Comparison of ENCODE assay signal across 8 cellular contexts in genomic region chr17:38676706-38677504, GRCh38. TPM values are rescaled to one million over a fixed set of nuclear protein-coding genes. Genes with fewer than 3 reads are reported as not detected.
DNase-seq lines count a peak whose midpoint lies in the region; ATAC-seq, FAIRE-seq and TF ChIP-seq lines count a peak whose summit lies in the region.

No MANE protein-coding gene starts in this region.

- peak; percentile 69 for DNase-seq in NCI-H146 (lab: John Stamatoyannopoulos, UW)
- DNase-seq in T-cell = peak; percentile 40 to 83 (median 68)
- peak; percentile 92 for DNase-seq in adipocyte (ENCODE audit: low read depth)
- DNase-seq in heart left ventricle = peak; percentile 82 to 88 (median 85)
- peak; percentile 48 for DNase-seq in pulmonary artery endothelial cell (ENCODE audit: low read depth, low spot score)
- DNase-seq in urothelium cell line (ENCODE audit: low spot score) = peak; percentile 81

- peak; percentile 91 to 98 (median 96) for TF ChIP-seq CTCF in heart left ventricle (IDR thresholded peaks at IDR 0.05)

- peak overlapping the region; percentile 55 for H3K9ac ChIP-seq in adipocyte (ENCODE audit: low read length)

- no peaks in the 10 kb centered on the region for H3K36me3 ChIP-seq in ACC112 (ENCODE audit: insufficient read depth, low read length)
- H3K36me3 ChIP-seq in adipocyte (ENCODE audit: control insufficient read depth, insufficient read depth, low read length, severe bottlenecking) = no peaks in the 10 kb centered on the region
- no peaks in the 10 kb centered on the region for H3K36me3 ChIP-seq in heart left ventricle

- CTCF ChIA-PET in T-cell (lab: Charles Lee) = interaction anchor here (0.6 to 3.2 kb wide), 9 partner anchors 14 to 496 kb away, joined by 3 to 23 read pairs (median 3); no protein-coding TSS in a partner anchor

- no peak for FAIRE-seq in urothelium cell line (lab: Jason Lieb, UNC)

- WGBS in heart left ventricle, 4 donors = 4 to 16% (median 10%) methylated on average over 7 to 9 of the region's 9 CpGs

- peaks cover 6 to 12% of the 10 kb centered on the region in 2 donors for H3K27me3 Mint-ChIP-seq in T-cell

- H3K9me3 Mint-ChIP-seq in T-cell = no peaks in the 10 kb centered on the region

- H3K36me3 Mint-ChIP-seq in T-cell = no peaks in the 10 kb centered on the region

- peaks cover 7 to 18% (median 18%) of the 10 kb centered on the region in 3 donors for H3K4me1 Mint-ChIP-seq in T-cell

- peak; percentile 26 for ATAC-seq in GM18520 (IDR thresholded peaks at IDR 0.05; ENCODE audit: unreplicated experiment)
- ATAC-seq in T-cell (replicated peaks in 1 of 4) = peak; percentile 44 to 54 (median 48)
- ATAC-seq in heart left ventricle = peak; percentile 67 to 87 (median 75)

- peak overlapping the region; percentile 74 for H2AFZ ChIP-seq in ACC112 (ENCODE audit: low read length, unreplicated experiment)

- H3K4me3 ChIP-seq in ACC112 (ENCODE audit: low read depth, low read length) (no peak overlapping the region), adipocyte (ENCODE audit: low read length) (no peak overlapping the region), heart left ventricle (peak overlapping the region in 1 of 12 donors; percentile 15)

- H3K27ac Mint-ChIP-seq in T-cell = no peak overlapping the region

- TF ChIP-seq POLR2A in heart left ventricle (IDR thresholded peaks at IDR 0.05) = no peak

- H3K4me3 Mint-ChIP-seq in T-cell = peak overlapping the region in 2 of 3 donors; percentile 13 to 30

- H3K27ac ChIP-seq in ACC112 (ENCODE audit: low read depth, low read length) (no peak overlapping the region), heart left ventricle (peak overlapping the region in 2 of 12 donors; percentile 16 to 27)

- H3K4me1 ChIP-seq in ACC112 (ENCODE audit: control insufficient read depth, insufficient read depth, low read length, unreplicated experiment) (peaks cover 17% of the 10 kb centered on the region), adipocyte (ENCODE audit: control insufficient read depth, insufficient read depth, low read length) (peaks cover 5% of the 10 kb centered on the region), heart left ventricle (peaks cover 4 to 42% (median 24%) of the 10 kb centered on the region in 12 donors)

- POLR2A ChIA-PET in T-cell (lab: Charles Lee) = no interaction called here

- no peaks in the 10 kb centered on the region for H3K9me3 ChIP-seq in adipocyte (ENCODE audit: control insufficient read depth, low read length)
- H3K9me3 ChIP-seq in heart left ventricle = no peaks in the 10 kb centered on the region

- no peaks in the 10 kb centered on the region for H3K79me2 ChIP-seq in ACC112 (ENCODE audit: control insufficient read depth, insufficient read depth, low read length, unreplicated experiment)

- intact Hi-C loops in heart left ventricle (cut with DNase I) = loop anchor here (1.0 to 5.0 kb wide), 7 partner anchors 16 to 60 kb away; partner anchors contain the start of gene CISD3 (in 1 of the 10)

- H3K27me3 ChIP-seq in ACC112 (ENCODE audit: insufficient read depth, low read length) (no peaks in the 10 kb centered on the region; the same call in 1 of the 2 replicates), adipocyte (replicated peaks; ENCODE audit: control insufficient read depth, insufficient read depth, low read length) (peaks cover 8% of the 10 kb centered on the region), heart left ventricle (peaks cover 12 to 43% (median 35%) of the 10 kb centered on the region in 9 donors)

RNA-seq across cellular contexts. Expression of gene EPOP, which starts 2.1 kb away (rescaled TPM):
- total RNA-seq in T-cell = 1 to 10 TPM in 1 of 5 donors, under 1 TPM in 4; 0.68 to 1.6 (median 0.90) TPM
- 1 to 10 TPM in 4 of 9 donors, under 1 TPM in 5; 0.25 to 1.6 (median 0.94) TPM for total RNA-seq in heart left ventricle
- 1 to 10 TPM in 1 of 2 donors, under 1 TPM in 1; 0.88 to 3.1 TPM for polyA plus RNA-seq in heart left ventricle
- total RNA-seq in pulmonary artery endothelial cell = 2.6 and 4.2 TPM in 2 replicates

RNA-seq across cellular contexts. Expression of gene MLLT6, which starts 28.2 kb away (rescaled TPM):
- total RNA-seq in T-cell (100 to 1,000 TPM; 412 to 506 (median 480) TPM), heart left ventricle (10 to 100 TPM; 43.6 to 91.3 (median 68.3) TPM), pulmonary artery endothelial cell (26.8 and 30.2 TPM in 2 replicates)
- polyA plus RNA-seq in heart left ventricle = 10 to 100 TPM; 35.2 to 71.1 TPM

RNA-seq across cellular contexts. Expression of gene CISD3, which starts 53.2 kb away (rescaled TPM):
- total RNA-seq in T-cell (10 to 100 TPM; 10.7 to 21.5 (median 17.7) TPM), heart left ventricle (10 to 100 TPM; 21.2 to 80.3 (median 65.4) TPM), pulmonary artery endothelial cell (5.7 and 7.0 TPM in 2 replicates)
- polyA plus RNA-seq in heart left ventricle = 10 to 100 TPM; 61.4 to 65.1 TPM

Comparison
In these comparisons a context has a peak if more than half of its experiments do, and no peak if none do; other contexts are left out.
1. RNA of gene MLLT6, which starts 28.2 kb away (total RNA-seq): 412 to 506 TPM in T-cell; 43.6 to 91.3 TPM in heart left ventricle and 26.8 to 30.2 TPM in pulmonary artery endothelial cell; every median in the first group is over 4 times any median in the second.
2. Peak in every context shown above with its lines, with median percentiles within 50 percentile points of each other: ATAC-seq and DNase-seq.